In the genomic region with DNA sequence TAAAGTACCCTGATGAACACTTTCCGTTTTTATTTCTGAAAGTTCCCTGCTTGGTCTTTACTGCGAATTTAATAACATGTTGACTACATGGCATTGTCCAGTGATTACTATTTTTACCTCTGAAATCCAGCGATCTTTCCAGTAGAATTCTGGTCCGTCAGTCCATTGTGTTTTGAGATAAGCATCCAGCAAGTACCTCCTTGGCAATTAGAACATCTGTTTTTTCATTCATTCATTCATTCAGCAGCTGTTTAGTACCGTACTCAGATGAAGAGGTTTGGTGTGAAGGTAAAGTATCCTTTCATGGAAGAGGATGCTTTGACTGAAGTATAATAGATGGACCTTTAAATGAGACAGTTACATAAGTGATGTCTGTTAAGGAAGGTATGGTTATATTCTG, we compare ENCODE assay signal across 8 cellular contexts. TPM values are rescaled to one million over a fixed set of nuclear protein-coding genes. Genes with fewer than 3 reads are reported as not detected.
A peak's percentile ranks its signal among the peaks of the same experiment; 100 is the strongest.
DNase-seq lines count a peak whose midpoint lies in the region; ATAC-seq and TF ChIP-seq lines count a peak whose summit lies in the region.

No MANE protein-coding gene starts in this region.

- H3K4me3 Mint-ChIP-seq in brain (peak overlapping the region; percentile 88 to 95 (median 90)), mesothelial cell of epicardium (peak overlapping the region; percentile 73)

- ATAC-seq in GM19455 (IDR thresholded peaks at IDR 0.05; ENCODE audit: unreplicated experiment) (no peak), HG03460 (IDR thresholded peaks at IDR 0.05; ENCODE audit: unreplicated experiment) (no peak)

- H3K27me3 ChIP-seq in HL-60 (ENCODE audit: insufficient read depth, poor library complexity, severe bottlenecking), result no peaks in the 10 kb centered on the region

- H3K27ac Mint-ChIP-seq in brain (peak overlapping the region; percentile 85 to 95 (median 92)), mesothelial cell of epicardium (peak overlapping the region; percentile 47)

- H3K4me3 ChIP-seq in HL-60 (replicated peaks; ENCODE audit: insufficient read depth, low read length), result peak overlapping the region; percentile 72

- DNase-seq in HL-60 (ENCODE audit: low read depth in 1 of 2, low spot score in 1 of 2) (no peak), mesothelial cell of epicardium (ENCODE audit: low spot score in 2 of 2, unreplicated experiment in 2 of 2) (no peak), NCI-H524 treated with DMSO at 0.1 percent for 48 hours (lab: John Stamatoyannopoulos, UW) (no peak), NCI-H1436 treated with DMSO at 0.1 percent for 48 hours (lab: John Stamatoyannopoulos, UW) (no peak)

- peaks cover 25% of the 10 kb centered on the region for H3K36me3 Mint-ChIP-seq in brain
- H3K36me3 Mint-ChIP-seq in mesothelial cell of epicardium, result no peaks in the 10 kb centered on the region

- H3K27ac ChIP-seq in 22Rv1 (peak overlapping the region; percentile 84), HL-60 (replicated peaks) (no peak overlapping the region; the same call in 1 of the 2 replicates)

- H3K27me3 Mint-ChIP-seq in brain (peaks cover 7% of the 10 kb centered on the region), mesothelial cell of epicardium (ENCODE audit: low read depth) (peaks cover 16% of the 10 kb centered on the region)

- peaks cover 0 to 3% (median 0%) of the 10 kb centered on the region in 5 experiments for H3K9me3 Mint-ChIP-seq in brain
- H3K9me3 Mint-ChIP-seq in mesothelial cell of epicardium, result no peaks in the 10 kb centered on the region

- H3K4me1 Mint-ChIP-seq in brain, result peaks cover 49% of the 10 kb centered on the region
- H3K4me1 Mint-ChIP-seq in mesothelial cell of epicardium, result peaks cover 29% of the 10 kb centered on the region

- TF ChIP-seq CTCF in 22Rv1 (IDR thresholded peaks at IDR 0.05), result no peak
- TF ChIP-seq CTCF in HL-60 (IDR thresholded peaks at IDR 0.05; ENCODE audit: insufficient read depth, low read length), result no peak
- no peak for TF ChIP-seq CTCF in brain (conservative IDR thresholded peaks at IDR 0.05)
- TF ChIP-seq CTCF in mesothelial cell of epicardium (IDR thresholded peaks at IDR 0.05; ENCODE audit: unreplicated experiment), result no peak

RNA-seq across cellular contexts. Expression of a gene that starts 1.1 kb away (rescaled TPM):
- 51.9 TPM for polyA plus RNA-seq in brain (ENCODE audit: insufficient read depth, low read depth, low replicate concordance)
- 62.4 to 66.4 TPM (median 65.0 TPM) in 3 replicates for total RNA-seq in mesothelial cell of epicardium

RNA-seq across cellular contexts. Expression of a gene that starts 33.1 kb away (rescaled TPM):
- 1.3 TPM for polyA plus RNA-seq in brain (ENCODE audit: insufficient read depth, low read depth, low replicate concordance)
- total RNA-seq in mesothelial cell of epicardium, result 0.18 to 0.43 TPM (median 0.22 TPM) in 3 replicates
